ENCODE assay signal across 1 cellular context in genomic region chr3:49377483-49377882, GRCh38.
A peak's percentile ranks its signal among the peaks of the same experiment; 100 is the strongest.
TF ChIP-seq lines count a peak whose summit lies in the region.

No MANE protein-coding gene starts in this region.

TF ChIP-seq in GM12878, 131 proteins besides CTCF, POLR2A, EP300 and RAD21:
- no peak for TF ChIP-seq ZBED1 (IDR thresholded peaks at IDR 0.05; ENCODE audit: borderline replicate concordance)
- no peak for TF ChIP-seq STAT3 (IDR thresholded peaks at IDR 0.05; ENCODE audit: low read depth, low read length)
- peak; percentile 52; the same call in 1 of the 2 replicates for TF ChIP-seq CBFB (IDR thresholded peaks at IDR 0.05; ENCODE audit: low read depth)
- no peak for TF ChIP-seq TCF12 (IDR thresholded peaks at IDR 0.05; ENCODE audit: low read depth, low read length)
- no peak for TF ChIP-seq ESRRA (IDR thresholded peaks at IDR 0.05; ENCODE audit: low read length)
- no peak for TF ChIP-seq SRF (IDR thresholded peaks at IDR 0.05; ENCODE audit: low read depth in 2 of 2, low read length in 2 of 2)
- TF ChIP-seq PKNOX1 (IDR thresholded peaks at IDR 0.05): no peak
- TF ChIP-seq CREB1 (IDR thresholded peaks at IDR 0.05; ENCODE audit: low read depth): peak; percentile 63; the same call in 1 of the 2 replicates
- TF ChIP-seq JUNB (IDR thresholded peaks at IDR 0.05): peak; percentile 36
- no peak for TF ChIP-seq LARP7 (IDR thresholded peaks at IDR 0.05)
- peak; percentile 80 for TF ChIP-seq RUNX3 (IDR thresholded peaks at IDR 0.05; ENCODE audit: low read length)
- TF ChIP-seq E2F4 (IDR thresholded peaks at IDR 0.05; ENCODE audit: low read depth, low read length): no peak
- TF ChIP-seq CREM (IDR thresholded peaks at IDR 0.05; ENCODE audit: low read depth): peak; percentile 36; the same call in 1 of the 2 replicates
- no peak for TF ChIP-seq YY1 (IDR thresholded peaks at IDR 0.05; ENCODE audit: low read depth, low read length)
- TF ChIP-seq EED (IDR thresholded peaks at IDR 0.05; ENCODE audit: low read depth): peak; percentile 53; the same call in 1 of the 2 replicates
- no peak for TF ChIP-seq HSF1 (IDR thresholded peaks at IDR 0.05; ENCODE audit: low read depth, low read length)
- TF ChIP-seq TBL1XR1 (IDR thresholded peaks at IDR 0.05; ENCODE audit: low read depth, low read length): no peak
- TF ChIP-seq MYB (IDR thresholded peaks at IDR 0.05; ENCODE audit: borderline replicate concordance, low read depth, low read length): no peak
- TF ChIP-seq NFIC (IDR thresholded peaks at IDR 0.05; ENCODE audit: low read depth, low read length): peak; percentile 23; the same call in 1 of the 2 replicates
- no peak for TF ChIP-seq RB1 (IDR thresholded peaks at IDR 0.05; ENCODE audit: borderline replicate concordance)
- no peak for TF ChIP-seq FOXM1 (IDR thresholded peaks at IDR 0.05; ENCODE audit: low read depth, low read length)
- TF ChIP-seq CEBPB (IDR thresholded peaks at IDR 0.05; ENCODE audit: borderline replicate concordance in 1 of 2, low read depth in 2 of 2, low read length in 2 of 2): peak in 1 of 2 experiments; percentile 50; a peak in 1 of 4 replicates
- TF ChIP-seq ATF2 (IDR thresholded peaks at IDR 0.05; ENCODE audit: low read length): peak; percentile 50; the same call in 1 of the 2 replicates
- TF ChIP-seq HDAC6 (IDR thresholded peaks at IDR 0.05; ENCODE audit: unreplicated experiment): no peak
TF ChIP-seq in GM12878: peak in this region for 9.
